Comparison of ENCODE assay signal across 13 cellular contexts in genomic region chr14:104291123-104292000, GRCh38.
DNase-seq lines count a peak whose midpoint lies in the region; ATAC-seq, FAIRE-seq and TF ChIP-seq lines count a peak whose summit lies in the region.
"Had no signal": no experiment of that assay in that cellular context is flagged by ENCODE, and none has a peak within 500 bp of the region (broad histone marks: within the 10 kb centered on the region; RNA-seq: fewer than 3 reads in every experiment).

No MANE protein-coding gene starts in this region.

- H3K36me3 ChIP-seq in H1 (ENCODE audit: control insufficient read depth in 2 of 4, insufficient read depth in 4 of 4, low read length in 3 of 4) (no peaks in the 10 kb centered on the region), mesendoderm (ENCODE audit: control insufficient read depth, insufficient read depth, low read length) (no peaks in the 10 kb centered on the region)
- H3K36me3 ChIP-seq in CD4-positive, alpha-beta memory T cell (ENCODE audit: insufficient read depth, low read length), result no peaks in the 10 kb centered on the region
- H3K36me3 ChIP-seq: SJSA1 had no signal

- intact Hi-C loops in CD14-positive monocyte (cut with micrococcal nuclease), result no loop called here
- intact Hi-C loops in CD4-positive, alpha-beta memory T cell (cut with micrococcal nuclease), result no loop called here
- intact Hi-C loops in CD4-positive, alpha-beta T cell (cut with DNase I, micrococcal nuclease), result no loop called here

- WGBS in H1 (ENCODE audit: extremely low coverage in 1 of 2, insufficient coverage in 1 of 2, insufficient read length in 1 of 2, insufficient replicate concordance in 2 of 2, low coverage in 1 of 2, low lambda C conversion rate in 2 of 2, missing lambda C conversion rate in 1 of 2), 2 experiments, result 26% methylated on average over 24 of the region's 25 CpGs; no CpG with 5 or more reads in 1 of the 2 experiments
- no CpG with 5 or more reads among the region's 25 CpGs for WGBS in mesendoderm (ENCODE audit: extremely low coverage, insufficient coverage, low lambda C conversion rate)

- peak overlapping the region; percentile 80 for H3K4ac ChIP-seq in H1 (replicated peaks; ENCODE audit: insufficient read length, low read depth, low read length)
- H3K4ac ChIP-seq in mesendoderm (ENCODE audit: low read depth, low read length), result no peak overlapping the region

- POLR2A ChIA-PET in H1 (lab: Charles Lee; ENCODE audit: partially characterized antibody), result interaction anchor here (0.7 to 1.4 kb wide), 3 partner anchors 7 to 77 kb away, joined by 3 to 4 read pairs (median 3); no protein-coding TSS in a partner anchor
- POLR2A ChIA-PET in CD4-positive, alpha-beta memory T cell (lab: Charles Lee; ENCODE audit: partially characterized antibody), result no interaction called here
- POLR2A ChIA-PET in CD4-positive, alpha-beta T cell (lab: Charles Lee), result no interaction called here

- no peaks in the 10 kb centered on the region for H3K36me3 Mint-ChIP-seq in CD14-positive monocyte
- H3K36me3 Mint-ChIP-seq in CD4-positive, alpha-beta memory T cell, result no peaks in the 10 kb centered on the region
- H3K36me3 Mint-ChIP-seq in CD4-positive, alpha-beta T cell (ENCODE audit: low read depth), result no peaks in the 10 kb centered on the region

- peaks cover 0 to 9% (median 4%) of the 10 kb centered on the region in 7 donors for H3K9me3 Mint-ChIP-seq in CD14-positive monocyte
- H3K9me3 Mint-ChIP-seq in CD4-positive, alpha-beta memory T cell, result peaks cover 0 to 4% (median 0%) of the 10 kb centered on the region in 8 donors
- H3K9me3 Mint-ChIP-seq in CD4-positive, alpha-beta T cell, result no peaks in the 10 kb centered on the region

- H3K56ac ChIP-seq in H1 (replicated peaks; ENCODE audit: insufficient read length, low read depth, low read length) (no peak overlapping the region), mesendoderm (ENCODE audit: low read length) (peak overlapping the region; percentile 69)

- H3K4me2 ChIP-seq in H1 (ENCODE audit: insufficient read depth in 1 of 2, low read depth in 2 of 2, low read length in 2 of 2) (peak overlapping the region; percentile 40 to 62), mesendoderm (ENCODE audit: low read length) (no peak overlapping the region)

- H3K27ac ChIP-seq in H1 (ENCODE audit: low read depth, low read length), result peak overlapping the region; percentile 58; the same call in 1 of the 2 replicates
- no peak overlapping the region for H3K27ac ChIP-seq in mesendoderm (ENCODE audit: low read depth, low read length)
- no peak overlapping the region for H3K27ac ChIP-seq in CD4-positive, alpha-beta memory T cell (ENCODE audit: low read depth, low read length)
- H3K27ac ChIP-seq in CD4-positive, alpha-beta T cell (ENCODE audit: low read depth, low read length), result no peak overlapping the region
- H3K27ac ChIP-seq: SJSA1 had no signal

- no peak overlapping the region for H3K14ac ChIP-seq in H1 (ENCODE audit: insufficient read length)

- no peaks in the 10 kb centered on the region for H3K79me1 ChIP-seq in H1 (ENCODE audit: low read depth, low read length)
- no peaks in the 10 kb centered on the region for H3K79me1 ChIP-seq in mesendoderm (ENCODE audit: low read length)

- H3K18ac ChIP-seq in H1 (ENCODE audit: extremely low read depth, low read length) (peak overlapping the region; percentile 90), mesendoderm (ENCODE audit: low read length) (no peak overlapping the region)

- no peak; a peak in 1 of 4 replicates for TF ChIP-seq RAD21 in H1 (IDR thresholded peaks at IDR 0.05 in 1 of 2, conservative IDR thresholded peaks at IDR 0.05 in 1 of 2; ENCODE audit: low read depth in 2 of 2, low read length in 2 of 2)

- H4K91ac ChIP-seq in H1 (replicated peaks; ENCODE audit: insufficient read length, low read length), result peak overlapping the region; percentile 94

- no peak for TF ChIP-seq EP300 in H1 (IDR thresholded peaks at IDR 0.05; ENCODE audit: borderline replicate concordance in 1 of 2, low read depth in 2 of 2, low read length in 2 of 2)

- H2BK20ac ChIP-seq in H1 (ENCODE audit: low read length), result peak overlapping the region; percentile 100

- H2BK15ac ChIP-seq in H1 (ENCODE audit: low read length) (no peak overlapping the region; the same call in 1 of the 2 replicates), mesendoderm (replicated peaks; ENCODE audit: low read depth) (no peak overlapping the region)

- H3K23ac ChIP-seq in H1 (ENCODE audit: insufficient read length) (no peak overlapping the region), mesendoderm (ENCODE audit: low read length) (peak overlapping the region; percentile 60)

- DNase-seq in CD14-positive monocyte (ENCODE audit: low spot score) (peak; percentile 38), NCI-H146 treated with DMSO at 0.1 percent for 48 hours (lab: John Stamatoyannopoulos, UW; ENCODE audit: unreplicated experiment) (peak; percentile 90), H1 (ENCODE audit: low read depth in 1 of 2, low spot score in 2 of 2) (peak in 1 of 2 experiments; percentile 27), mesendoderm (peak; percentile 76), NOMO-1 treated with dmso at 0.1 percent for 144 hours (lab: John Stamatoyannopoulos, UW; ENCODE audit: unreplicated experiment) (no peak)
- no peak for DNase-seq in CD4-positive, alpha-beta memory T cell
- no peak for DNase-seq in stimulated activated naive CD4-positive, alpha-beta T cell treated with Interleukin-2 at 50 U/mL for 16 hours (lab: John Stamatoyannopoulos, UW)
- no peak for DNase-seq in CD4-positive, alpha-beta T cell
- DNase-seq: NCI-H187 treated with DMSO at 0.1 percent for 48 hours, nucleus accumbens had no signal

- no peak overlapping the region for H2AFZ ChIP-seq in H1 (ENCODE audit: low read length)

- H4K8ac ChIP-seq in H1 (ENCODE audit: extremely low read depth, insufficient read depth, low read length) (no peak overlapping the region; the same call in 1 of the 2 replicates), mesendoderm (ENCODE audit: low read depth, low read length) (no peak overlapping the region)

- H3K79me2 ChIP-seq in H1 (ENCODE audit: control insufficient read depth in 1 of 2, insufficient read depth in 2 of 2, low read length in 2 of 2), result no peaks in the 10 kb centered on the region
- no peaks in the 10 kb centered on the region for H3K79me2 ChIP-seq in mesendoderm (ENCODE audit: control insufficient read depth, insufficient read depth, low read length)

- TF ChIP-seq CTCF in CD14-positive monocyte (IDR thresholded peaks at IDR 0.05) (no peak), H1 (IDR thresholded peaks at IDR 0.05; ENCODE audit: control extremely low read depth in 1 of 3, insufficient read depth in 1 of 3, low read depth in 1 of 3, low read length in 3 of 3) (no peak)
- TF ChIP-seq CTCF in CD4-positive, alpha-beta T cell (IDR thresholded peaks at IDR 0.05), result no peak

- peak overlapping the region; percentile 99; the same call in 1 of the 2 replicates for H2BK12ac ChIP-seq in H1 (ENCODE audit: low read depth, low read length)

- H3K9ac ChIP-seq in H1 (replicated peaks in 1 of 4; ENCODE audit: extremely low read depth in 1 of 4, low read depth in 3 of 4, low read length in 3 of 4) (no peak overlapping the region), mesendoderm (ENCODE audit: low read length) (no peak overlapping the region)

- H3K27ac Mint-ChIP-seq in CD14-positive monocyte, result no peak overlapping the region
- H3K27ac Mint-ChIP-seq in CD4-positive, alpha-beta memory T cell, result no peak overlapping the region
- no peak overlapping the region for H3K27ac Mint-ChIP-seq in CD4-positive, alpha-beta T cell
- H3K27ac Mint-ChIP-seq: activated T-helper 1 cell treated with anti-CD3 and anti-CD28 coated beads, Interleukin-12 subunit alpha, Interleukin-12 subunit beta, Interleukin-2, Interleukin-4 antibody, amounts not matched to agents 30 ng/mL and 10 ng/mL and 1 ng/mL, durations not matched to agents 14 hours and 24 hours and 36 hours had no signal

- no peak for ATAC-seq in CD4-positive, alpha-beta T cell (ENCODE audit: poor library complexity)

- H3K9me3 ChIP-seq in H1 (ENCODE audit: insufficient read depth in 2 of 2, low read depth in 1 of 2, low read length in 1 of 2), result no peaks in the 10 kb centered on the region
- H3K9me3 ChIP-seq in CD4-positive, alpha-beta memory T cell (ENCODE audit: control insufficient read depth in 1 of 2, low read length in 2 of 2), result no peaks in the 10 kb centered on the region
- no peaks in the 10 kb centered on the region for H3K9me3 ChIP-seq in CD4-positive, alpha-beta T cell (ENCODE audit: control insufficient read depth, low read length)
- H3K9me3 ChIP-seq: SJSA1 had no signal

- H2AK5ac ChIP-seq in H1 (ENCODE audit: low read depth, low read length) (peak overlapping the region; percentile 41; the same call in 1 of the 2 replicates), mesendoderm (ENCODE audit: low read length) (no peak overlapping the region)

- no peaks in the 10 kb centered on the region for H3K4me1 Mint-ChIP-seq in CD14-positive monocyte
- H3K4me1 Mint-ChIP-seq in CD4-positive, alpha-beta memory T cell, result no peaks in the 10 kb centered on the region
- no peaks in the 10 kb centered on the region for H3K4me1 Mint-ChIP-seq in CD4-positive, alpha-beta T cell (ENCODE audit: low read depth)

- peaks cover 0 to 7% (median 0%) of the 10 kb centered on the region in 3 donors for H3K27me3 Mint-ChIP-seq in CD14-positive monocyte (ENCODE audit: low read depth in 3 of 3)
- H3K27me3 Mint-ChIP-seq in CD4-positive, alpha-beta memory T cell, result peaks cover 2% of the 10 kb centered on the region in 2 donors
- peaks cover 5% of the 10 kb centered on the region for H3K27me3 Mint-ChIP-seq in CD4-positive, alpha-beta T cell

- no peak for TF ChIP-seq POLR2A in H1 (IDR thresholded peaks at IDR 0.05; ENCODE audit: control extremely low read depth in 1 of 2, low read depth in 2 of 2, low read length in 2 of 2)

- peak overlapping the region; percentile 16 for H4K5ac ChIP-seq in H1 (ENCODE audit: insufficient read length, low read depth, low read length)
- no peak overlapping the region for H4K5ac ChIP-seq in mesendoderm (ENCODE audit: low read length)

- no peak for FAIRE-seq in H1 (lab: Jason Lieb, UNC)
- FAIRE-seq: islet of Langerhans had no signal

- 0 out of 2 replicates have a peak, but pooled peaks cover 3% of the 10 kb centered on the region for H3K23me2 ChIP-seq in H1 (ENCODE audit: low read depth, low read length)

- peak overlapping the region in 1 of 4 experiments; percentile 46; a peak in 2 of 8 replicates for H3K4me3 ChIP-seq in H1 (ENCODE audit: extremely low read depth in 1 of 4, insufficient read depth in 2 of 4, low read depth in 3 of 4, low read length in 4 of 4)
- H3K4me3 ChIP-seq in mesendoderm (ENCODE audit: low read length), result no peak overlapping the region
- H3K4me3 ChIP-seq in CD4-positive, alpha-beta memory T cell (ENCODE audit: low read length in 2 of 2), result no peak overlapping the region
- H3K4me3 ChIP-seq: SJSA1 had no signal

- H2BK5ac ChIP-seq in H1 (ENCODE audit: low read depth, low read length) (peak overlapping the region; percentile 97; the same call in 1 of the 2 replicates), mesendoderm (ENCODE audit: low read length) (no peak overlapping the region)

- no peaks in the 10 kb centered on the region; a peak in 1 of 7 replicates for H3K27me3 ChIP-seq in H1 (replicated peaks in 1 of 4; ENCODE audit: control insufficient read depth in 3 of 4, extremely low read depth in 1 of 4, insufficient read depth in 3 of 4, low read length in 3 of 4)
- no peaks in the 10 kb centered on the region for H3K27me3 ChIP-seq in mesendoderm (ENCODE audit: insufficient read depth, low read length, poor library complexity)
- no peaks in the 10 kb centered on the region for H3K27me3 ChIP-seq in CD4-positive, alpha-beta memory T cell (ENCODE audit: insufficient read depth, low read length)
- H3K27me3 ChIP-seq in CD4-positive, alpha-beta T cell (ENCODE audit: control insufficient read depth, insufficient read depth, low read length), result no peaks in the 10 kb centered on the region
- H3K27me3 ChIP-seq: SJSA1 had no signal

- CTCF ChIA-PET in H1 (lab: Charles Lee; ENCODE audit: partially characterized antibody), result interaction anchor here (0.5 to 3.0 kb wide), 5 partner anchors 9 to 430 kb away, joined by 3 to 9 read pairs (median 4); no protein-coding TSS in a partner anchor
- CTCF ChIA-PET in CD4-positive, alpha-beta memory T cell (lab: Charles Lee; ENCODE audit: partially characterized antibody), result no interaction called here
- CTCF ChIA-PET in CD4-positive, alpha-beta T cell (lab: Charles Lee), result no interaction called here

- H2BK120ac ChIP-seq in H1 (replicated peaks; ENCODE audit: low read depth, low read length) (peak overlapping the region; percentile 41), mesendoderm (ENCODE audit: low read depth, low read length) (no peak overlapping the region)

- H4K20me1 ChIP-seq in H1 (replicated peaks in 1 of 2; ENCODE audit: control insufficient read depth in 1 of 2, insufficient read depth in 2 of 2, low read length in 2 of 2), result no peaks in the 10 kb centered on the region

- H3K4me1 ChIP-seq in H1 (replicated peaks in 1 of 4; ENCODE audit: control insufficient read depth in 3 of 4, insufficient read depth in 4 of 4, low read length in 3 of 4) (peaks cover 3 to 31% (median 25%) of the 10 kb centered on the region in 4 experiments), mesendoderm (ENCODE audit: control insufficient read depth, low read depth, low read length) (peaks cover 9% of the 10 kb centered on the region)
- H3K4me1 ChIP-seq in CD4-positive, alpha-beta memory T cell (ENCODE audit: insufficient read depth, low read length), result no peaks in the 10 kb centered on the region
- H3K4me1 ChIP-seq: SJSA1 had no signal

- H3K4me3 Mint-ChIP-seq in CD14-positive monocyte, result no peak overlapping the region
- H3K4me3 Mint-ChIP-seq in CD4-positive, alpha-beta memory T cell, result no peak overlapping the region
- H3K4me3 Mint-ChIP-seq in CD4-positive, alpha-beta T cell, result no peak overlapping the region
- H3K4me3 Mint-ChIP-seq: activated T-helper 1 cell treated with anti-CD3 and anti-CD28 coated beads, Interleukin-12 subunit alpha, Interleukin-12 subunit beta, Interleukin-2, Interleukin-4 antibody, amounts not matched to agents 30 ng/mL and 10 ng/mL and 1 ng/mL, durations not matched to agents 14 hours and 24 hours and 36 hours had no signal

Comparison
In these comparisons a context has a peak if more than half of its experiments do, and no peak if none do; other contexts are left out.
1. DNase-seq: peak in CD14-positive monocyte (single experiment), NCI-H146 treated with DMSO at 0.1 percent for 48 hours (single experiment) and mesendoderm (single experiment); none in NOMO-1 treated with dmso at 0.1 percent for 144 hours (single experiment), CD4-positive, alpha-beta memory T cell (0 of 5), stimulated activated naive CD4-positive, alpha-beta T cell treated with Interleukin-2 at 50 U/mL for 16 hours (single experiment) and CD4-positive, alpha-beta T cell (0 of 10).